21 cellular contexts compared by ENCODE assay signal in genomic region chr19:58204566-58204965, GRCh38.
"Had no signal": no experiment of that assay in that cellular context is flagged by ENCODE, and none has a peak within 500 bp of the region (broad histone marks: within the 10 kb centered on the region; RNA-seq: fewer than 3 reads in every experiment).

No MANE protein-coding gene starts in this region.

- H3K4me1 ChIP-seq: gastrocnemius medialis, heart right ventricle, left ventricle myocardium inferior, psoas muscle, upper lobe of right lung had no signal

- DNase-seq: activated B cell treated with CpG ODN at 0.5 μM for 24 hours; activated CD4-positive, alpha-beta T cell treated with anti-CD3 and anti-CD28 coated beads, Interleukin-2, amount 10 ng/mL, durations not matched to agents 24 days and 14 days; activated CD8-positive, alpha-beta memory T cell treated with anti-CD3 and anti-CD28 coated beads, Interleukin-2, amount 50 U/mL, for 48 hours; activated CD8-positive, alpha-beta T cell treated with anti-CD3 and anti-CD28 coated beads, Interleukin-2, amount 10 ng/mL, durations not matched to agents 7 days and 5 days; activated gamma-delta T cell; activated T-cell treated with anti-CD3 and anti-CD28 coated beads, Interleukin-2, amount 50 U/mL, for 72 hours; amniotic stem cell; central memory CD4-positive, alpha-beta T cell; cortex of kidney; effector memory CD4-positive, alpha-beta T cell; gastrocnemius medialis; heart right ventricle; left ventricle myocardium inferior; psoas muscle; small intestine; stimulated activated CD4-positive, alpha-beta T cell treated with anti-CD3 and anti-CD28 coated beads, Interleukin-4, amount 100 ng/mL, for 24 hours; stimulated activated naive CD4-positive, alpha-beta T cell treated with Interleukin-2 at 50 U/mL for 16 hours; T-helper 2 cell; upper lobe of right lung had no signal

- H3K4me3 Mint-ChIP-seq: activated B cell treated with CpG ODN at 0.5 μM for 24 hours; activated CD4-positive, alpha-beta T cell treated with anti-CD3 and anti-CD28 coated beads, Interleukin-2, amount 10 ng/mL, durations not matched to agents 24 days and 14 days; activated CD8-positive, alpha-beta T cell treated with anti-CD3 and anti-CD28 coated beads, Interleukin-2, amount 10 ng/mL, durations not matched to agents 7 days and 5 days; activated T-cell treated with anti-CD3 and anti-CD28 coated beads, Interleukin-2, amount 50 U/mL, for 72 hours; memory B cell had no signal

- H3K4me3 ChIP-seq: heart right ventricle, left ventricle myocardium inferior, psoas muscle, upper lobe of right lung had no signal

- H3K27ac ChIP-seq: gastrocnemius medialis, heart right ventricle, left ventricle myocardium inferior, psoas muscle, upper lobe of right lung had no signal

- ATAC-seq: activated CD8-positive, alpha-beta T cell treated with anti-CD3 and anti-CD28 coated beads, Interleukin-2, amount 10 ng/mL, durations not matched to agents 7 days and 5 days; activated naive CD4-positive, alpha-beta T cell treated with anti-CD3 and anti-CD28 coated beads, Interleukin-2, amount 50 U/mL, for 72 hours; activated T-cell treated with anti-CD3 and anti-CD28 coated beads, Interleukin-2, amount 50 U/mL, for 72 hours; gastrocnemius medialis; heart right ventricle; upper lobe of right lung had no signal

- H3K4me1 Mint-ChIP-seq: activated B cell treated with CpG ODN at 0.5 μM for 24 hours; activated CD4-positive, alpha-beta T cell treated with anti-CD3 and anti-CD28 coated beads, Interleukin-2, amount 10 ng/mL, durations not matched to agents 24 days and 14 days; memory B cell had no signal

- H3K27ac Mint-ChIP-seq: activated B cell treated with CpG ODN at 0.5 μM for 24 hours; activated CD4-positive, alpha-beta T cell treated with anti-CD3 and anti-CD28 coated beads, Interleukin-2, amount 10 ng/mL, durations not matched to agents 24 days and 14 days; activated CD8-positive, alpha-beta T cell treated with anti-CD3 and anti-CD28 coated beads, Interleukin-2, amount 10 ng/mL, durations not matched to agents 7 days and 5 days; activated naive CD4-positive, alpha-beta T cell treated with anti-CD3 and anti-CD28 coated beads, Interleukin-2, amount 50 U/mL, for 72 hours; activated T-cell treated with anti-CD3 and anti-CD28 coated beads, Interleukin-2, amount 50 U/mL, for 72 hours; memory B cell had no signal

- H3K27me3 ChIP-seq: heart right ventricle, upper lobe of right lung had no signal

- H3K27me3 Mint-ChIP-seq: activated B cell treated with CpG ODN at 0.5 μM for 24 hours; activated CD4-positive, alpha-beta T cell treated with anti-CD3 and anti-CD28 coated beads, Interleukin-2, amount 10 ng/mL, durations not matched to agents 24 days and 14 days; memory B cell had no signal
